Comparison of ENCODE assay signal across 15 cellular contexts in genomic region chr12:109125791-109126190, GRCh38.
"Had no signal": no experiment of that assay in that cellular context is flagged by ENCODE, and none has a peak within 500 bp of the region (broad histone marks: within the 10 kb centered on the region; RNA-seq: fewer than 3 reads in every experiment).

No MANE protein-coding gene starts in this region.

- H3K9ac ChIP-seq: neural progenitor cell had no signal

- H3K27ac ChIP-seq: brain microvascular endothelial cell, dorsolateral prefrontal cortex, neural progenitor cell, ovary had no signal

- H3K4me2 ChIP-seq: neural progenitor cell had no signal

- H3K4me3 ChIP-seq: dorsolateral prefrontal cortex, neural progenitor cell, ovary, spleen had no signal

- H3K27me3 ChIP-seq: brain microvascular endothelial cell, dorsolateral prefrontal cortex, neural progenitor cell, ovary, spleen had no signal

- ATAC-seq: activated CD8-positive, alpha-beta memory T cell treated with anti-CD3 and anti-CD28 coated beads, Interleukin-2, amount 10 ng/mL, durations not matched to agents 7 days and 5 days; stimulated activated memory B cell treated with anti-CD40 and anti-IgM and Interleukin-4, amounts not matched to agents 10 μg/mL and 1 μg/mL and 100 μg/mL, for 72 hours had no signal

- H2AFZ ChIP-seq: neural progenitor cell had no signal

- H3K9me3 ChIP-seq: ovary, spleen had no signal

- DNase-seq: activated CD4-positive, alpha-beta T cell treated with anti-CD3 and anti-CD28 coated beads for 1 hour; activated CD4-positive, alpha-beta T cell treated with anti-CD3 and anti-CD28 coated beads, Interleukin-2, amount 50 U/mL, for 48 hours; activated CD8-positive, alpha-beta memory T cell treated with anti-CD3 and anti-CD28 coated beads, Interleukin-2, amount 10 ng/mL, durations not matched to agents 7 days and 5 days; activated gamma-delta T cell; activated T-cell treated with anti-CD3 and anti-CD28 coated beads, Interleukin-2, amount 50 U/mL, for 24 hours; brain microvascular endothelial cell; ovary; retina; spleen; stimulated activated CD4-positive, alpha-beta T cell treated with anti-CD3 and anti-CD28 coated beads, Interleukin-1b, Interleukin-23, amount 100 ng/mL, for 48 hours; substantia nigra; T-helper 9 cell had no signal

- H3K36me3 ChIP-seq: brain microvascular endothelial cell, neural progenitor cell, ovary, spleen had no signal
